ENCODE assay signal across 9 cellular contexts in the genomic region with DNA sequence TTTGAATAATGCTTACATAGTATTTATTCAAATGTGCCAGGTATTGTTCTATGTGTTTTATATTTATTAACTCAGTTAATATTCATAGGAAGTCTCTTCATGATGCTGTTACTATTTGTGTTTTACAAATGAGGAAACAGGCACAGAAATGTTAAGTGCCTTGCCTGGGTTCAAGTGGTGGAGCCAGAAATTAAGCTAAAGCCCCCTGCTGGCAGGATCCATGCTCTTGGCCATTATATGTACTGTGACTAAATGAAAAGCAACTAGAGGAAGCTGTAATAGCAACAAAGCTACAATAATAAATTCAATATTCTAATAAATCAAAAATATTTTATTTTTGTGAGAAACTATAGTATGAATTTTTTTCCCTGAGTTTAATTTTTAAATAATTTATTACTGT. TPM values are rescaled to one million over a fixed set of nuclear protein-coding genes. Genes with fewer than 3 reads are reported as not detected.
DNase-seq lines count a peak whose midpoint lies in the region; ATAC-seq and TF ChIP-seq lines count a peak whose summit lies in the region.
"Had no signal": no experiment of that assay in that cellular context is flagged by ENCODE, and none has a peak within 500 bp of the region (broad histone marks: within the 10 kb centered on the region; RNA-seq: fewer than 3 reads in every experiment).

No MANE protein-coding gene starts in this region.

- H3K27me3 ChIP-seq in WERI-Rb-1 (ENCODE audit: insufficient read depth, low read depth, severe bottlenecking) (no peaks in the 10 kb centered on the region), upper lobe of right lung (no peaks in the 10 kb centered on the region)

- no peaks in the 10 kb centered on the region for H3K9me3 Mint-ChIP-seq in memory B cell

- H3K4me1 ChIP-seq in upper lobe of right lung, result no peaks in the 10 kb centered on the region

- peaks cover 5% of the 10 kb centered on the region for H3K4me1 Mint-ChIP-seq in memory B cell

- intact Hi-C loops in upper lobe of right lung (cut with DNase I), result no loop called here

- peak; percentile 52 for ATAC-seq in memory B cell (ENCODE audit: low read depth)
- ATAC-seq in upper lobe of right lung, result no peak
- ATAC-seq in GM21737 (IDR thresholded peaks at IDR 0.05; ENCODE audit: unreplicated experiment), result no peak

- H3K36me3 ChIP-seq in WERI-Rb-1, result peaks cover 15% of the 10 kb centered on the region
- H3K36me3 ChIP-seq in upper lobe of right lung, result peaks cover 45% of the 10 kb centered on the region

- no peak overlapping the region for H3K27ac ChIP-seq in WERI-Rb-1
- no peak overlapping the region for H3K27ac ChIP-seq in upper lobe of right lung

- no peaks in the 10 kb centered on the region for H3K9me3 ChIP-seq in WERI-Rb-1 (ENCODE audit: severe bottlenecking)
- no peaks in the 10 kb centered on the region for H3K9me3 ChIP-seq in upper lobe of right lung

- H3K27ac Mint-ChIP-seq in memory B cell, result no peak overlapping the region

- peaks cover 26% of the 10 kb centered on the region for H3K36me3 Mint-ChIP-seq in memory B cell

- no peaks in the 10 kb centered on the region for H3K27me3 Mint-ChIP-seq in memory B cell

- no peak overlapping the region for H3K4me3 ChIP-seq in Jurkat, Clone E6-1 (ENCODE audit: low read length)
- H3K4me3 ChIP-seq in WERI-Rb-1 (ENCODE audit: low read depth, low read length) (no peak overlapping the region), upper lobe of right lung (no peak overlapping the region)

- TF ChIP-seq CTCF in WERI-Rb-1 (IDR thresholded peaks at IDR 0.05; ENCODE audit: low read depth, low read length) (peak; percentile 57), upper lobe of right lung (IDR thresholded peaks at IDR 0.05) (no peak)

- DNase-seq in NCI-H1436 (lab: John Stamatoyannopoulos, UW), result peak; percentile 6
- DNase-seq in NCI-H1436 treated with DMSO at 0.1 percent for 48 hours (lab: John Stamatoyannopoulos, UW), result no peak
- DNase-seq in Jurkat, Clone E6-1 (ENCODE audit: low read depth, low spot score), result peak; percentile 21
- peak; percentile 53 for DNase-seq in WERI-Rb-1
- no peak for DNase-seq in memory B cell (ENCODE audit: low spot score in 2 of 2)
- DNase-seq in upper lobe of right lung, result no peak
- no peak for DNase-seq in NCI-H146 (lab: John Stamatoyannopoulos, UW)
- DNase-seq: left cardiac atrium had no signal

- no peak overlapping the region for H3K4me3 Mint-ChIP-seq in memory B cell

RNA-seq across cellular contexts. Expression of gene IARS2, which starts 30.0 kb away (rescaled TPM):
- polyA plus RNA-seq in Jurkat, Clone E6-1 (2012; ENCODE audit: insufficient read depth, insufficient read length), result 82.0 TPM
- total RNA-seq in upper lobe of right lung, result 48.9 TPM

RNA-seq across cellular contexts. Expression of gene BPNT1, which starts 34.3 kb away (rescaled TPM):
- 67.9 TPM for polyA plus RNA-seq in Jurkat, Clone E6-1 (2012; ENCODE audit: insufficient read depth, insufficient read length)
- 23.2 TPM for total RNA-seq in upper lobe of right lung

Comparison
In these comparisons a context has a peak if more than half of its experiments do, and no peak if none do; other contexts are left out.
1. DNase-seq: peak in NCI-H1436 (single experiment), Jurkat, Clone E6-1 (single experiment) and WERI-Rb-1 (single experiment); none in NCI-H1436 treated with DMSO at 0.1 percent for 48 hours (single experiment), memory B cell (0 of 2), upper lobe of right lung (single experiment) and NCI-H146 (single experiment).